10 cellular contexts compared by ENCODE assay signal in genomic region chr7:124171068-124171467, GRCh38.
A peak's percentile ranks its signal among the peaks of the same experiment; 100 is the strongest.
DNase-seq lines count a peak whose midpoint lies in the region; ATAC-seq and TF ChIP-seq lines count a peak whose summit lies in the region.
"Had no signal": no experiment of that assay in that cellular context is flagged by ENCODE, and none has a peak within 500 bp of the region (broad histone marks: within the 10 kb centered on the region; RNA-seq: fewer than 3 reads in every experiment).

No MANE protein-coding gene starts in this region.

- no peaks in the 10 kb centered on the region for H3K9me3 Mint-ChIP-seq in Calu3 (ENCODE audit: low read depth, unreplicated experiment)

- no TSS peak for BruUV-seq in Calu3 (replicated peaks; lab: Mats Ljungman, UMichigan)

- no peaks in the 10 kb centered on the region for H3K36me3 ChIP-seq in adipocyte (ENCODE audit: control insufficient read depth, insufficient read depth, low read length, severe bottlenecking)
- H3K36me3 ChIP-seq in left lung: no peaks in the 10 kb centered on the region

- no peaks in the 10 kb centered on the region for H3K27me3 Mint-ChIP-seq in Calu3 (ENCODE audit: unreplicated experiment)
- H3K27me3 Mint-ChIP-seq: memory B cell had no signal

- H3K4me1 ChIP-seq in adipocyte (ENCODE audit: control insufficient read depth, insufficient read depth, low read length) (no peaks in the 10 kb centered on the region), left lung (no peaks in the 10 kb centered on the region)

- TF ChIP-seq CTCF in Calu3 (IDR thresholded peaks at IDR 0.05; ENCODE audit: unreplicated experiment) (peak; percentile 20), left lung (IDR thresholded peaks at IDR 0.05) (peak in 1 of 2 donors; percentile 17)

- H3K9me3 ChIP-seq in adipocyte (ENCODE audit: control insufficient read depth, low read length) (no peaks in the 10 kb centered on the region), left lung (no peaks in the 10 kb centered on the region)

- H3K27ac ChIP-seq in left lung: no peak overlapping the region

- ATAC-seq in left lung (peak; percentile 18), HG03521 (IDR thresholded peaks at IDR 0.05; ENCODE audit: unreplicated experiment) (no peak)

- intact Hi-C loops in Calu3 (cut with micrococcal nuclease; ENCODE audit: unreplicated experiment): loop anchor here (1.0 to 5.0 kb wide), 3 partner anchors 596 to 670 kb away; partner anchors contain the start of gene GPR37
- intact Hi-C loops in left lung (cut with DNase I): no loop called here

- no peak overlapping the region for H3K9ac ChIP-seq in adipocyte (ENCODE audit: low read length)

- DNase-seq in Calu3 (peak; percentile 47), KG1 (lab: John Stamatoyannopoulos, UW) (peak; percentile 1), adipocyte (ENCODE audit: low read depth) (peak; percentile 53), left lung (no peak), NCI-H345 treated with DMSO at 0.1 percent for 48 hours (lab: John Stamatoyannopoulos, UW; ENCODE audit: unreplicated experiment) (no peak), iPS-NIHi7 (ENCODE audit: extremely low spot score) (no peak)
- DNase-seq in stimulated activated CD4-positive, alpha-beta T cell treated with anti-CD3 and anti-CD28 coated beads, Interleukin-4, amount 100 ng/mL, for 24 hours: no peak
- DNase-seq: NCI-H187 had no signal

- no peaks in the 10 kb centered on the region for H3K36me3 Mint-ChIP-seq in Calu3 (ENCODE audit: insufficient read depth, unreplicated experiment)
- H3K36me3 Mint-ChIP-seq: memory B cell had no signal

- H3K27ac Mint-ChIP-seq in Calu3 (ENCODE audit: unreplicated experiment): no peak overlapping the region
- H3K27ac Mint-ChIP-seq: memory B cell had no signal

- no peak overlapping the region for H3K4me3 ChIP-seq in adipocyte (ENCODE audit: low read length)
- H3K4me3 ChIP-seq in left lung: no peak overlapping the region

- no peak overlapping the region for H3K4me3 Mint-ChIP-seq in Calu3 (ENCODE audit: low read depth, unreplicated experiment)
- H3K4me3 Mint-ChIP-seq: memory B cell had no signal

- CTCF ChIA-PET in Calu3 (lab: Charles Lee): interaction anchor here (1.0 kb wide), 1 partner anchor 614 kb away, joined by 7 read pairs; no protein-coding TSS in a partner anchor

- no peaks in the 10 kb centered on the region for H3K4me1 Mint-ChIP-seq in Calu3 (ENCODE audit: low read depth, unreplicated experiment)
- H3K4me1 Mint-ChIP-seq: memory B cell had no signal

- H3K27me3 ChIP-seq in adipocyte (replicated peaks; ENCODE audit: control insufficient read depth, insufficient read depth, low read length): no peaks in the 10 kb centered on the region
- no peaks in the 10 kb centered on the region for H3K27me3 ChIP-seq in left lung

Comparison
In these comparisons a context has a peak if more than half of its experiments do, and no peak if none do; other contexts are left out.
1. DNase-seq: peak in Calu3 (single experiment), KG1 (single experiment) and adipocyte (single experiment); none in left lung (0 of 2), NCI-H345 treated with DMSO at 0.1 percent for 48 hours (single experiment), stimulated activated CD4-positive, alpha-beta T cell treated with anti-CD3 and anti-CD28 coated beads, Interleukin-4, amount 100 ng/mL, for 24 hours (single experiment) and iPS-NIHi7 (single experiment).